In the genomic region with DNA sequence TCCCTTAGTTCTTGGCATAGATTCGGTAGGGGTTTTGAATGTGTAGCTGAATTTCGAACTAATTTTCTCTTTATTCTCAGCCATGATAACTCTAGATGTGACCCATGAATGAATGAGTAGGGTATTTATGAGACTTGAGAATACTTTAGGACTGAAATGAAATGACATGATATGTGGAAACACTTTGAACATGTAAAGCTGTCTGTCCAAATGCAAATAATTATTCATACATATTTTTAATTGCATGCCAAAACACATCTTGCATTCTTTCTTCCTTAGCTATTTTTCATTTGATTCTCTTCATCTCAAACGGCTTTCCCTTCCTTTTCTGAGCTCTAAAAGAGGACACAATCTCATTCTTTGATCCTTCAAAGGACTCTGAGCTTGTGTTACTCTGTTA, we compare ENCODE assay signal across 24 cellular contexts. TPM values are rescaled to one million over a fixed set of nuclear protein-coding genes. Genes with fewer than 3 reads are reported as not detected.
A peak's percentile ranks its signal among the peaks of the same experiment; 100 is the strongest.
DNase-seq lines count a peak whose midpoint lies in the region; ATAC-seq, FAIRE-seq and TF ChIP-seq lines count a peak whose summit lies in the region.
"Had no signal": no experiment of that assay in that cellular context is flagged by ENCODE, and none has a peak within 500 bp of the region (broad histone marks: within the 10 kb centered on the region; RNA-seq: fewer than 3 reads in every experiment).

No MANE protein-coding gene starts in this region.

- H3K9me3 ChIP-seq in left ventricle myocardium inferior (replicated peaks) (no peaks in the 10 kb centered on the region), Caco-2 (no peaks in the 10 kb centered on the region), K562 (replicated peaks; ENCODE audit: control insufficient read depth, insufficient read depth, low read depth, low read length) (no peaks in the 10 kb centered on the region), kidney (ENCODE audit: control insufficient read depth in 1 of 2, low read length in 2 of 2) (no peaks in the 10 kb centered on the region)
- H3K9me3 ChIP-seq: A549 had no signal

- H3K9me3 Mint-ChIP-seq in Caco-2 (ENCODE audit: unreplicated experiment) (no peaks in the 10 kb centered on the region), nephron (no peaks in the 10 kb centered on the region)
- H3K9me3 Mint-ChIP-seq: GM23338 had no signal

- H3K4me1 Mint-ChIP-seq in Caco-2 (ENCODE audit: low read depth, unreplicated experiment) (peaks cover 7% of the 10 kb centered on the region), nephron (peaks cover 22% of the 10 kb centered on the region)

- H3K27me3 ChIP-seq in left ventricle myocardium inferior (ENCODE audit: low read depth) (no peaks in the 10 kb centered on the region), Caco-2 (replicated peaks; ENCODE audit: control insufficient read depth, insufficient read depth, low read length) (no peaks in the 10 kb centered on the region), K562 (ENCODE audit: control insufficient read depth in 2 of 2, insufficient read depth in 2 of 2, low read length in 2 of 2) (no peaks in the 10 kb centered on the region)

- CTCF ChIA-PET in Caco-2 (lab: Charles Lee) (no interaction called here), K562 (lab: Yijun Ruan, JAX; ENCODE audit: low intra/inter-chr PET ratio) (no interaction called here)

- H3K4me3 Mint-ChIP-seq in Caco-2 (ENCODE audit: unreplicated experiment) (no peak overlapping the region), nephron (peak overlapping the region in 2 of 3 experiments; percentile 26 to 32)

- DNase-seq in left ventricle myocardium inferior (no peak), left cardiac atrium (no peak), Caco-2 (no peak), K562 (ENCODE audit: extremely low read depth in 1 of 4, low spot score in 3 of 4) (no peak), kidney (no peak)
- no peak for DNase-seq in stimulated activated CD4-positive, alpha-beta T cell treated with anti-CD3 and anti-CD28 coated beads, Interleukin-12 subunit alpha, Interleukin-12 subunit beta, amount 100 ng/mL, for 4 hours
- DNase-seq: C1 segment of cervical spinal cord, DMS 273 treated with DMSO at 0.1 percent for 48 hours, MV-4-11, NCI-H1694 treated with DMSO at 0.1 percent for 48 hours, NCI-H226, NCI-H524, PC-3, SIG-M5 had no signal

- TSS peak; percentile 7 for BruUV-seq in Caco-2 (replicated peaks; lab: Mats Ljungman, UMichigan)
- BruUV-seq in K562 (replicated peaks; lab: Mats Ljungman, UMichigan), result TSS peak; percentile 19

- H2AFZ ChIP-seq in K562 (ENCODE audit: low read depth, low read length), result no peak overlapping the region
- H2AFZ ChIP-seq: GM23338 had no signal

- H3K27me3 Mint-ChIP-seq in Caco-2 (ENCODE audit: insufficient read depth, unreplicated experiment), result no peaks in the 10 kb centered on the region
- H3K27me3 Mint-ChIP-seq in nephron (ENCODE audit: low read depth), result no peaks in the 10 kb centered on the region

- TF ChIP-seq CTCF in left ventricle myocardium inferior (IDR thresholded peaks at IDR 0.05; ENCODE audit: borderline replicate concordance), result no peak
- no peak for TF ChIP-seq CTCF in Caco-2 (IDR thresholded peaks at IDR 0.05; ENCODE audit: insufficient read depth in 1 of 2, low read depth in 1 of 2, low read length in 1 of 2, severe bottlenecking in 1 of 2, unreplicated experiment in 1 of 2)
- TF ChIP-seq CTCF in K562 (IDR thresholded peaks at IDR 0.05 in 2 of 3, conservative IDR thresholded peaks at IDR 0.05 in 1 of 3; ENCODE audit: insufficient read depth in 2 of 3, low read depth in 1 of 3, low read length in 3 of 3), result no peak
- no peak for TF ChIP-seq CTCF in nephron (IDR thresholded peaks at IDR 0.05; ENCODE audit: unreplicated experiment in 3 of 3)
- no peak for TF ChIP-seq CTCF in kidney (IDR thresholded peaks at IDR 0.05; ENCODE audit: borderline replicate concordance, extremely low read depth, insufficient read depth)

- no peak for TF ChIP-seq RAD21 in K562 (CRISPR knock-in tag; conservative IDR thresholded peaks at IDR 0.05 in 1 of 2, IDR thresholded peaks at IDR 0.05 in 1 of 2)

- no peaks in the 10 kb centered on the region for H4K20me1 ChIP-seq in K562 (replicated peaks; ENCODE audit: control insufficient read depth, insufficient read depth, low read length)

- TF ChIP-seq POLR2A in K562 (conservative IDR thresholded peaks at IDR 0.05), result no peak

- POLR2A ChIA-PET in Caco-2 (lab: Charles Lee) (interaction anchor here (0.6 kb wide), 1 partner anchor 51 kb away, joined by 3 read pairs; no protein-coding TSS in a partner anchor), K562 (lab: Yijun Ruan, JAX) (interaction anchor here (0.9 kb wide), 1 partner anchor 65 kb away, joined by 3 read pairs; no protein-coding TSS in a partner anchor)

- H3K36me3 Mint-ChIP-seq in Caco-2 (ENCODE audit: insufficient read depth, unreplicated experiment) (peaks cover 24% of the 10 kb centered on the region), nephron (ENCODE audit: low read depth) (peaks cover 41% of the 10 kb centered on the region)

- H3K4me1 ChIP-seq in left ventricle myocardium inferior (peaks cover 90% of the 10 kb centered on the region), Caco-2 (no peaks in the 10 kb centered on the region; the same call in 1 of the 2 replicates), K562 (replicated peaks in 1 of 2; ENCODE audit: control insufficient read depth in 2 of 2, insufficient read depth in 2 of 2, low read length in 2 of 2) (peaks cover 10 to 18% of the 10 kb centered on the region in 2 experiments; a peak in 4 of 5 replicates), kidney (ENCODE audit: control insufficient read depth in 1 of 2, insufficient read depth in 1 of 2, low read depth in 1 of 2, low read length in 2 of 2) (peaks cover 3 to 7% of the 10 kb centered on the region in 2 donors)

- no peak for FAIRE-seq in K562 (lab: Jason Lieb, UNC)
- no peak for FAIRE-seq in kidney (lab: Jason Lieb, UNC)
- FAIRE-seq: A549, G401.6, GM19239, HTR-8/SVneo had no signal

- peak overlapping the region; percentile 61 for H3K27ac ChIP-seq in left ventricle myocardium inferior (replicated peaks)
- H3K27ac ChIP-seq in K562 (ENCODE audit: extremely low read depth, low read depth, low read length), result no peak overlapping the region
- no peak overlapping the region for H3K27ac ChIP-seq in kidney (ENCODE audit: low read depth in 2 of 2, low read length in 2 of 2)
- H3K27ac ChIP-seq: A549, RWPE1 had no signal

- H3K4me3 ChIP-seq in left ventricle myocardium inferior (peak overlapping the region; percentile 3), Caco-2 (ENCODE audit: low read depth, low read length) (no peak overlapping the region), K562 (no peak overlapping the region), kidney (ENCODE audit: low read length in 2 of 2) (no peak overlapping the region)
- H3K4me3 ChIP-seq: A549, GM23338 had no signal

- H3K79me2 ChIP-seq in K562 (ENCODE audit: control insufficient read depth, insufficient read depth, low read length), result peaks cover 41% of the 10 kb centered on the region

- no peak for TF ChIP-seq EP300 in K562 (IDR thresholded peaks at IDR 0.05; ENCODE audit: low read length)

- H3K9me1 ChIP-seq in K562 (ENCODE audit: control insufficient read depth, insufficient read depth, low read length), result no peaks in the 10 kb centered on the region

- ATAC-seq in left cardiac atrium (no peak), K562 (no peak), GM19035 (IDR thresholded peaks at IDR 0.05; ENCODE audit: unreplicated experiment) (no peak)
- ATAC-seq: A549, GM23338, HCT116, PC-3, SK-N-SH treated with all-trans-retinoic acid at 6 μM for 48 hours had no signal

- no peak overlapping the region for H3K27ac Mint-ChIP-seq in Caco-2 (ENCODE audit: unreplicated experiment)
- no peak overlapping the region for H3K27ac Mint-ChIP-seq in nephron

- intact Hi-C loops in left ventricle myocardium inferior (cut with micrococcal nuclease), result loop anchor here (10.0 kb wide), 1 partner anchor 52 kb away; the partner anchor contains the start of gene PAIP1
- intact Hi-C loops in left cardiac atrium (cut with DNase I), result no loop called here
- intact Hi-C loops in Caco-2 (cut with micrococcal nuclease; ENCODE audit: unreplicated experiment), result no loop called here
- intact Hi-C loops in K562 (cut with micrococcal nuclease), result loop anchor here (10.0 kb wide), 3 partner anchors 122 to 532 kb away; partner anchors contain the start of gene TMEM267
- intact Hi-C loops in kidney (cut with DNase I), result no loop called here

- no peak overlapping the region for H3K9ac ChIP-seq in K562 (ENCODE audit: insufficient read depth in 1 of 2, low read depth in 2 of 2, low read length in 2 of 2)
- H3K9ac ChIP-seq in kidney (ENCODE audit: low read length in 2 of 2), result no peak overlapping the region

- H3K4me2 ChIP-seq in K562 (ENCODE audit: insufficient read depth, low read length), result no peak overlapping the region
- H3K4me2 ChIP-seq: A549, GM23338 had no signal

- 79% methylated on average over 3 of the region's 3 CpGs for WGBS in K562 (ENCODE audit: insufficient coverage, low coverage, missing lambda C conversion rate)

- H3K36me3 ChIP-seq in left ventricle myocardium inferior, result peaks cover 30% of the 10 kb centered on the region
- no peaks in the 10 kb centered on the region; the same call in none of the 2 replicates for H3K36me3 ChIP-seq in Caco-2 (ENCODE audit: control insufficient read depth, insufficient read depth, low read length)
- peaks cover 36% of the 10 kb centered on the region for H3K36me3 ChIP-seq in K562 (ENCODE audit: control insufficient read depth, insufficient read depth, low read length)
- peaks cover 7 to 12% of the 10 kb centered on the region in 2 donors for H3K36me3 ChIP-seq in kidney (ENCODE audit: control insufficient read depth in 1 of 2, insufficient read depth in 2 of 2, low read length in 2 of 2)

- in situ Hi-C loops in K562 (cut with MboI), result no loop called here

RNA-seq across cellular contexts. Expression of gene NNT, which starts 3.4 kb away (rescaled TPM):
- total RNA-seq in left ventricle myocardium inferior (656 TPM), left cardiac atrium (100 to 1,000 TPM; 323 to 422 TPM), Caco-2 (2022) (42.5 and 44.8 TPM in 2 replicates), K562 (2014; rRNA removed) (34.6 and 41.4 TPM in 2 replicates), K562 (2014; rRNA removed; fragmentation: Illumina TruSeq; extraction: Trizol) (66.7 and 77.0 TPM in 2 replicates), K562 (2015; rRNA removed; fragmentation: Illumina TruSeq; extraction: Trizol) (66.2 and 68.6 TPM in 2 replicates), K562 (2021) (68.4 and 77.8 TPM in 2 replicates), kidney (101 TPM)
- 39.0 and 100 TPM in 2 replicates for total RNA-seq in K562 (2011; cell fraction: chromatin; rRNA removed; ENCODE audit: low replicate concordance)
- 23.3 and 36.5 TPM in 2 replicates for total RNA-seq in K562 (2011; cell fraction: nucleolus; rRNA removed)
- 50.3 and 69.0 TPM in 2 replicates for total RNA-seq in K562 (2011; cell fraction: nucleoplasm; rRNA removed)
- polyA plus RNA-seq in K562 (2011; rRNA removed) (49.9 and 56.4 TPM in 2 replicates), K562 (2014; fragmentation: Illumina TruSeq; extraction: Trizol) (36.9 and 42.2 TPM in 2 replicates), K562 (2014; fragmentation: Nextera tagmentation; extraction: Ambion mirVana) (10 to 100 TPM; 21.9 to 30.5 TPM), K562 (2014; rRNA removed) (42.2 TPM in 2 replicates), kidney (ENCODE audit: insufficient read depth, low read depth, low replicate concordance) (56.4 TPM)
- polyA plus RNA-seq in K562 (2011; cell fraction: cytosol; rRNA removed), result 38.9 and 51.9 TPM in 2 replicates
- 82.5 and 93.8 TPM in 2 replicates for polyA plus RNA-seq in K562 (2011; cell fraction: nucleus; rRNA removed)
- polyA plus RNA-seq in K562 (2012), result 40.0 and 43.3 TPM in 2 replicates
- polyA minus RNA-seq in K562 (2011; rRNA and poly(A)+ RNA removed), result 114 and 120 TPM in 2 replicates
- 37.6 and 38.2 TPM in 2 replicates for polyA minus RNA-seq in K562 (2011; cell fraction: cytosol; rRNA and poly(A)+ RNA removed)
- polyA minus RNA-seq in K562 (2011; cell fraction: nucleus; rRNA and poly(A)+ RNA removed), result 55.5 and 85.7 TPM in 2 replicates

RNA-seq across cellular contexts. Expression of gene PAIP1, which starts 49.5 kb away (rescaled TPM):
- total RNA-seq in left ventricle myocardium inferior (129 TPM), left cardiac atrium (10 to 100 TPM; 80.6 to 91.8 TPM), Caco-2 (2022) (115 and 121 TPM in 2 replicates), K562 (2014; rRNA removed) (77.6 and 82.2 TPM in 2 replicates), K562 (2014; rRNA removed; fragmentation: Illumina TruSeq; extraction: Trizol) (133 and 145 TPM in 2 replicates), K562 (2015; rRNA removed; fragmentation: Illumina TruSeq; extraction: Trizol) (132 and 139 TPM in 2 replicates), K562 (2021) (94.5 and 102 TPM in 2 replicates), kidney (65.0 TPM)
- 20.6 and 26.6 TPM in 2 replicates for total RNA-seq in K562 (2011; cell fraction: chromatin; rRNA removed; ENCODE audit: low replicate concordance)
- total RNA-seq in K562 (2011; cell fraction: nucleolus; rRNA removed), result 10.8 and 11.4 TPM in 2 replicates
- total RNA-seq in K562 (2011; cell fraction: nucleoplasm; rRNA removed), result 21.5 and 22.1 TPM in 2 replicates
- polyA plus RNA-seq in K562 (2011; rRNA removed) (160 and 181 TPM in 2 replicates), K562 (2014; fragmentation: Illumina TruSeq; extraction: Trizol) (107 and 136 TPM in 2 replicates), K562 (2014; fragmentation: Nextera tagmentation; extraction: Ambion mirVana) (10 to 100 TPM; 51.7 to 56.9 TPM), K562 (2014; rRNA removed) (85.5 and 93.1 TPM in 2 replicates), kidney (ENCODE audit: insufficient read depth, low read depth, low replicate concordance) (75.8 TPM)
- polyA plus RNA-seq in K562 (2011; cell fraction: cytosol; rRNA removed), result 63.7 and 111 TPM in 2 replicates
- 31.0 and 62.6 TPM in 2 replicates for polyA plus RNA-seq in K562 (2011; cell fraction: nucleus; rRNA removed)
- 62.7 and 79.2 TPM in 2 replicates for polyA plus RNA-seq in K562 (2012)
- polyA minus RNA-seq in K562 (2011; rRNA and poly(A)+ RNA removed), result 123 and 148 TPM in 2 replicates
- polyA minus RNA-seq in K562 (2011; cell fraction: cytosol; rRNA and poly(A)+ RNA removed), result 59.0 and 76.1 TPM in 2 replicates
- polyA minus RNA-seq in K562 (2011; cell fraction: nucleus; rRNA and poly(A)+ RNA removed), result 16.0 and 34.2 TPM in 2 replicates

Comparison
In these comparisons a context has a peak if more than half of its experiments do, and no peak if none do; other contexts are left out.
1. intact Hi-C loops: an anchor here in left ventricle myocardium inferior (10.0 kb wide) and K562 (10.0 kb wide); none called in left cardiac atrium, Caco-2 and kidney.